27 cellular contexts compared by ENCODE assay signal in genomic region chrX:39506131-39506530, GRCh38.
"Had no signal": no experiment of that assay in that cellular context is flagged by ENCODE, and none has a peak within 500 bp of the region (broad histone marks: within the 10 kb centered on the region; RNA-seq: fewer than 3 reads in every experiment).

No MANE protein-coding gene starts in this region.

- H3K27me3 ChIP-seq: suprapubic skin, testis, tibial artery, tibial nerve, transverse colon, upper lobe of left lung, upper lobe of right lung, vagina had no signal

- H3K4me3 ChIP-seq: stomach, suprapubic skin, testis, thoracic aorta, tibial artery, tibial nerve, transverse colon, upper lobe of left lung, upper lobe of right lung, uterus, vagina had no signal

- H3K27ac Mint-ChIP-seq: stimulated activated memory B cell treated with anti-CD40 and anti-IgM and Interleukin-4, amounts not matched to agents 10 μg/mL and 1 μg/mL and 100 μg/mL, for 72 hours; stimulated activated naive B cell treated with anti-CD40 and anti-IgM and Interleukin-4, amounts not matched to agents 10 μg/mL and 1 μg/mL and 100 μg/mL, for 72 hours; stimulated activated naive CD8-positive, alpha-beta T cell treated with anti-CD3 and anti-CD28 coated beads, Interleukin-15, Interleukin-2, amounts not matched to agents 100 ng/mL and 50 ng/mL, for 24 hours; type B pancreatic cell had no signal

- H3K36me3 Mint-ChIP-seq: stimulated activated effector memory CD8-positive, alpha-beta T cell treated with anti-CD3 and anti-CD28 coated beads, Interleukin-12 subunit alpha, Interleukin-12 subunit beta, amount 100 ng/mL, for 72 hours; stimulated activated memory B cell treated with anti-CD40 and anti-IgM and Interleukin-4, amounts not matched to agents 10 μg/mL and 1 μg/mL and 100 μg/mL, for 72 hours; type B pancreatic cell had no signal

- H3K4me3 Mint-ChIP-seq: stimulated activated effector memory CD8-positive, alpha-beta T cell treated with anti-CD3 and anti-CD28 coated beads, Interleukin-12 subunit alpha, Interleukin-12 subunit beta, amount 100 ng/mL, for 72 hours; stimulated activated memory B cell treated with anti-CD40 and anti-IgM and Interleukin-4, amounts not matched to agents 10 μg/mL and 1 μg/mL and 100 μg/mL, for 72 hours; stimulated activated naive B cell treated with anti-CD40 and anti-IgM and Interleukin-4, amounts not matched to agents 10 μg/mL and 1 μg/mL and 100 μg/mL, for 72 hours; stimulated activated naive CD8-positive, alpha-beta T cell treated with anti-CD3 and anti-CD28 coated beads, Interleukin-15, amount 100 ng/mL, for 72 hours; stimulated activated naive CD8-positive, alpha-beta T cell treated with anti-CD3 and anti-CD28 coated beads, Interleukin-15, Interleukin-2, amounts not matched to agents 100 ng/mL and 50 ng/mL, for 24 hours; type B pancreatic cell had no signal

- H3K9me3 ChIP-seq: suprapubic skin, testis, thoracic aorta, transverse colon, upper lobe of right lung had no signal

- ATAC-seq: stimulated activated effector memory CD8-positive, alpha-beta T cell treated with anti-CD3 and anti-CD28 coated beads, Interleukin-12 subunit alpha, Interleukin-12 subunit beta, amount 100 ng/mL, for 72 hours; stimulated activated memory B cell treated with anti-CD40 and anti-IgM and Interleukin-4, amounts not matched to agents 10 μg/mL and 1 μg/mL and 100 μg/mL, for 72 hours; stimulated activated naive B cell treated with anti-CD40 and anti-IgM and Interleukin-4, amounts not matched to agents 10 μg/mL and 1 μg/mL and 100 μg/mL, for 72 hours; stimulated activated naive CD8-positive, alpha-beta T cell treated with anti-CD3 and anti-CD28 coated beads, Interleukin-15, amount 100 ng/mL, for 72 hours; stimulated activated naive CD8-positive, alpha-beta T cell treated with anti-CD3 and anti-CD28 coated beads, Interleukin-15, Interleukin-2, amounts not matched to agents 100 U/mL and 50 U/mL, for 24 hours; upper lobe of right lung had no signal

- H3K4me1 ChIP-seq: stomach, suprapubic skin, testis, tibial artery, transverse colon, upper lobe of left lung, upper lobe of right lung, uterus, vagina had no signal

- H3K36me3 ChIP-seq: stomach, suprapubic skin, thoracic aorta, tibial artery, tibial nerve, transverse colon, upper lobe of left lung, upper lobe of right lung, uterus, vagina had no signal

- H3K9me3 Mint-ChIP-seq: stimulated activated effector memory CD8-positive, alpha-beta T cell treated with anti-CD3 and anti-CD28 coated beads, Interleukin-12 subunit alpha, Interleukin-12 subunit beta, amount 100 ng/mL, for 72 hours; stimulated activated memory B cell treated with anti-CD40 and anti-IgM and Interleukin-4, amounts not matched to agents 10 μg/mL and 1 μg/mL and 100 μg/mL, for 72 hours; stimulated activated naive CD8-positive, alpha-beta T cell treated with anti-CD3 and anti-CD28 coated beads, Interleukin-15, amount 100 ng/mL, for 72 hours; stimulated activated naive CD8-positive, alpha-beta T cell treated with anti-CD3 and anti-CD28 coated beads, Interleukin-15, Interleukin-2, amounts not matched to agents 100 ng/mL and 50 ng/mL, for 24 hours; type B pancreatic cell had no signal

- H3K27ac ChIP-seq: stomach, suprapubic skin, testis, thoracic aorta, tibial artery, transverse colon, upper lobe of left lung, upper lobe of right lung, uterus, vagina had no signal

- DNase-seq: stimulated activated CD4-positive, alpha-beta T cell treated with anti-CD3 and anti-CD28 coated beads, Interleukin-2, amount 100 ng/mL, for 48 hours; stimulated activated CD4-positive, alpha-beta T cell treated with anti-CD3 and anti-CD28 coated beads, Interleukin-4, amount 100 ng/mL, for 1 hour; stimulated activated CD4-positive, alpha-beta T cell treated with anti-CD3 and anti-CD28 coated beads, Interleukin-4, amount 100 ng/mL, for 24 hours; stimulated activated CD4-positive, alpha-beta T cell treated with anti-CD3 and anti-CD28 coated beads, Interleukin-4, amount 100 ng/mL, for 4 hours; stimulated activated CD8-positive, alpha-beta memory T cell treated with anti-CD3 and anti-CD28 coated beads, Interleukin-4, amount 100 ng/mL, for 48 hours; stimulated activated naive B cell treated with anti-CD40 and anti-IgM and Interleukin-4, amounts not matched to agents 10 μg/mL and 1 μg/mL and 100 μg/mL, for 72 hours; stimulated activated naive CD4-positive, alpha-beta T cell; stimulated activated naive CD4-positive, alpha-beta T cell treated with Interleukin-2 at 50 U/mL for 16 hours; stimulated activated naive CD8-positive, alpha-beta T cell treated with anti-CD3 and anti-CD28 coated beads, Interleukin-15, amount 100 ng/mL, for 72 hours; stimulated activated naive CD8-positive, alpha-beta T cell treated with anti-CD3 and anti-CD28 coated beads, Interleukin-15, Interleukin-2, amounts not matched to agents 100 U/mL and 50 U/mL, for 24 hours; stomach; substantia nigra; testis; tibial artery; transverse colon; trophoblast cell; upper lobe of left lung; upper lobe of right lung; uterus had no signal

- H3K27me3 Mint-ChIP-seq: stimulated activated memory B cell treated with anti-CD40 and anti-IgM and Interleukin-4, amounts not matched to agents 10 μg/mL and 1 μg/mL and 100 μg/mL, for 72 hours; stimulated activated naive CD8-positive, alpha-beta T cell treated with anti-CD3 and anti-CD28 coated beads, Interleukin-15, amount 100 ng/mL, for 72 hours; stimulated activated naive CD8-positive, alpha-beta T cell treated with anti-CD3 and anti-CD28 coated beads, Interleukin-15, Interleukin-2, amounts not matched to agents 100 ng/mL and 50 ng/mL, for 24 hours had no signal
